In the genomic region with DNA sequence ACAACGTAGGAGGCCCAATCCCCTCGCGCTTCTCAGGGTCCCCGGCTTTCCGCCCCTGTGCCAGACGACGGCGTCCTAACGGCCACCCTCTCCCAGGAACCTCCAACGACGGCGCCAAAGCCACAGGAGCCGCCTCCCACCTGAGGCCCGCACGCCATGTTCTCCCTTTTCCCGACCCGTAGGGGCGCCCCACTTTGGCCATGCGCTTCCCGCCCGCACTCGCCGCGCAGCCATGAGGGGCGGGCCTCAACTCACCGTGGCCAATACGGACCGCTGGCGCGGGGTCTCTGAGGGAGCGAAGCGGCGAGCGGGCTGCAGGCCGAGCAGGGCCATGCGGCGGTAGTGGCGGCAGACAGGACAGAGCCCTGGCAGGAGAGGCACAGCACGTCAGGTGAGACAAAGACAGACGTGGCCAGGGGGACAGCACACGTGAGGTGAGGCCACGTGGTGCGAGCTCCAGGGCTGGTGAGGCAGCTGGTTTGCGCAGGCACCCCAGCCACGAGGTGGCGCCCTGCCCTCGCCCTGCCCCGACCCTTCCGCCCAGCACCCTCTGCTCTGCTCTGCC, we compare ENCODE assay signal across 23 cellular contexts.
DNase-seq lines count a peak whose midpoint lies in the region; ATAC-seq, FAIRE-seq and TF ChIP-seq lines count a peak whose summit lies in the region.
"Had no signal": no experiment of that assay in that cellular context is flagged by ENCODE, and none has a peak within 500 bp of the region (broad histone marks: within the 10 kb centered on the region; RNA-seq: fewer than 3 reads in every experiment).

No MANE protein-coding gene starts in this region.

- DNase-seq in GM03348 (ENCODE audit: low spot score) (peak; percentile 2), H9 (peak; percentile 30), H1 (ENCODE audit: low read depth in 1 of 2, low spot score in 2 of 2) (peak in 1 of 2 experiments; percentile 43), sciatic nerve (ENCODE audit: low spot score) (no peak), NCI-H1092 treated with DMSO at 0.1 percent for 48 hours (lab: John Stamatoyannopoulos, UW) (no peak), smooth muscle cell (lab: John Stamatoyannopoulos, UW; ENCODE audit: unreplicated experiment) (no peak)
- no peak for DNase-seq in activated naive CD4-positive, alpha-beta T cell treated with anti-CD3 and anti-CD28 coated beads, Interleukin-2, amount 50 U/mL, for 16 hours
- DNase-seq: activated CD4-positive, alpha-beta memory T cell treated with anti-CD3 and anti-CD28 coated beads, Interleukin-2, amount 10 ng/mL, durations not matched to agents 7 days and 5 days; activated T-cell treated with anti-CD3 and anti-CD28 coated beads, Interleukin-2, amount 50 U/mL, for 1 hour; Calu3; colonic mucosa; KBM-7; kidney glomerular epithelial cell; mesendoderm; natural killer cell; NCI-H2107; NCI-H524 treated with DMSO at 0.1 percent for 48 hours; stimulated activated CD4-positive, alpha-beta T cell treated with anti-CD3 and anti-CD28 coated beads, Interleukin-2, amount 100 ng/mL, for 48 hours; stimulated activated naive CD8-positive, alpha-beta T cell treated with anti-CD3 and anti-CD28 coated beads, Interleukin-15, amount 100 ng/mL, for 72 hours; trophoblast cell had no signal

- H3K9ac ChIP-seq in H9 (ENCODE audit: extremely low read depth, insufficient read length, low read length) (no peak overlapping the region), H1 (replicated peaks in 1 of 4; ENCODE audit: extremely low read depth in 1 of 4, low read depth in 3 of 4, low read length in 3 of 4) (no peak overlapping the region), smooth muscle cell (ENCODE audit: low read depth) (no peak overlapping the region)

- no peak overlapping the region for H4K8ac ChIP-seq in H9 (replicated peaks; ENCODE audit: insufficient read length, low read depth, low read length)
- H4K8ac ChIP-seq in H1 (ENCODE audit: extremely low read depth, insufficient read depth, low read length), result no peak overlapping the region

- POLR2A ChIA-PET in H1 (lab: Charles Lee; ENCODE audit: partially characterized antibody), result no interaction called here

- no peak for TF ChIP-seq EP300 in H1 (IDR thresholded peaks at IDR 0.05; ENCODE audit: borderline replicate concordance in 1 of 2, low read depth in 2 of 2, low read length in 2 of 2)

- TF ChIP-seq RAD21 in H1 (IDR thresholded peaks at IDR 0.05 in 1 of 2, conservative IDR thresholded peaks at IDR 0.05 in 1 of 2; ENCODE audit: low read depth in 2 of 2, low read length in 2 of 2), result peak; percentile 30 to 44; a peak in 3 of 4 replicates

- no peaks in the 10 kb centered on the region for H3K4me1 Mint-ChIP-seq in H9
- H3K4me1 Mint-ChIP-seq: activated CD4-positive, alpha-beta memory T cell treated with anti-CD3 and anti-CD28 coated beads, Interleukin-2, amount 10 ng/mL, durations not matched to agents 7 days and 5 days; B cell; natural killer cell; stimulated activated naive CD8-positive, alpha-beta T cell treated with anti-CD3 and anti-CD28 coated beads, Interleukin-15, amount 100 ng/mL, for 72 hours had no signal

- no peaks in the 10 kb centered on the region for H3F3A ChIP-seq in smooth muscle cell (ENCODE audit: low read depth)

- peaks cover 4% of the 10 kb centered on the region in 2 experiments; a peak in 3 of 5 replicates for H3K9me3 Mint-ChIP-seq in H9

- no peak overlapping the region for H2BK20ac ChIP-seq in H9 (ENCODE audit: low read depth, low read length, poor library complexity, severe bottlenecking)
- no peak overlapping the region for H2BK20ac ChIP-seq in H1 (ENCODE audit: low read length)

- H3K36me3 ChIP-seq in H1 (ENCODE audit: control insufficient read depth in 2 of 4, insufficient read depth in 4 of 4, low read length in 3 of 4) (no peaks in the 10 kb centered on the region), smooth muscle cell (ENCODE audit: low read depth) (no peaks in the 10 kb centered on the region)
- H3K36me3 ChIP-seq: colonic mucosa, pancreas had no signal

- H2AK5ac ChIP-seq in H9 (ENCODE audit: insufficient read length, low read length) (no peak overlapping the region), H1 (ENCODE audit: low read depth, low read length) (no peak overlapping the region)

- no peaks in the 10 kb centered on the region for H3K27me3 Mint-ChIP-seq in H9 (ENCODE audit: low read depth)
- H3K27me3 Mint-ChIP-seq: activated CD4-positive, alpha-beta memory T cell treated with anti-CD3 and anti-CD28 coated beads, Interleukin-2, amount 10 ng/mL, durations not matched to agents 7 days and 5 days; B cell; stimulated activated naive CD8-positive, alpha-beta T cell treated with anti-CD3 and anti-CD28 coated beads, Interleukin-15, amount 100 ng/mL, for 72 hours had no signal

- H3K4me2 ChIP-seq in H9 (ENCODE audit: insufficient read depth, insufficient read length, low read length) (no peak overlapping the region), H1 (ENCODE audit: insufficient read depth in 1 of 2, low read depth in 2 of 2, low read length in 2 of 2) (no peak overlapping the region), smooth muscle cell (no peak overlapping the region)

- intact Hi-C loops in sciatic nerve (cut with DNase I), result no loop called here

- H2BK15ac ChIP-seq in H9 (ENCODE audit: low read depth, low read length), result no peak overlapping the region
- no peak overlapping the region for H2BK15ac ChIP-seq in H1 (ENCODE audit: low read length)

- H4K91ac ChIP-seq in H9 (ENCODE audit: insufficient read length, low read depth, low read length) (no peak overlapping the region), H1 (replicated peaks; ENCODE audit: insufficient read length, low read length) (no peak overlapping the region)

- TF ChIP-seq CTCF in H9 (conservative IDR thresholded peaks at IDR 0.05), result peak; percentile 36; the same call in 1 of the 3 replicates
- peak in 2 of 3 experiments; percentile 26 to 47; a peak in 2 of 4 replicates for TF ChIP-seq CTCF in H1 (IDR thresholded peaks at IDR 0.05; ENCODE audit: control extremely low read depth in 1 of 3, insufficient read depth in 1 of 3, low read depth in 1 of 3, low read length in 3 of 3)
- TF ChIP-seq CTCF in smooth muscle cell (IDR thresholded peaks at IDR 0.05; ENCODE audit: borderline replicate concordance, insufficient read depth, poor library complexity, severe bottlenecking), result no peak

- H3K14ac ChIP-seq in H9 (ENCODE audit: insufficient read depth, low read length) (no peak overlapping the region), H1 (ENCODE audit: insufficient read length) (no peak overlapping the region)

- H3K4me1 ChIP-seq in H9 (ENCODE audit: insufficient read depth, low read length) (no peaks in the 10 kb centered on the region), H1 (replicated peaks in 1 of 4; ENCODE audit: control insufficient read depth in 3 of 4, insufficient read depth in 4 of 4, low read length in 3 of 4) (no peaks in the 10 kb centered on the region), smooth muscle cell (ENCODE audit: low read depth) (no peaks in the 10 kb centered on the region)
- H3K4me1 ChIP-seq: colonic mucosa, pancreas had no signal

- peaks cover 0 to 5% (median 2%) of the 10 kb centered on the region in 3 experiments; a peak in 4 of 7 replicates for H3K36me3 Mint-ChIP-seq in H9 (ENCODE audit: insufficient read depth in 1 of 3, low read depth in 3 of 3)

- H3K27ac Mint-ChIP-seq in H9, result no peak overlapping the region
- H3K27ac Mint-ChIP-seq: activated CD4-positive, alpha-beta memory T cell treated with anti-CD3 and anti-CD28 coated beads, Interleukin-2, amount 10 ng/mL, durations not matched to agents 7 days and 5 days; activated naive CD4-positive, alpha-beta T cell treated with anti-CD3 and anti-CD28 coated beads, Interleukin-2, amount 50 U/mL, for 72 hours; B cell; natural killer cell; stimulated activated naive CD8-positive, alpha-beta T cell treated with anti-CD3 and anti-CD28 coated beads, Interleukin-15, amount 100 ng/mL, for 72 hours had no signal

- H3K4me3 ChIP-seq in H1 (ENCODE audit: extremely low read depth in 1 of 4, insufficient read depth in 2 of 4, low read depth in 3 of 4, low read length in 4 of 4), result no peak overlapping the region
- H3K4me3 ChIP-seq in smooth muscle cell, result no peak overlapping the region
- H3K4me3 ChIP-seq: colonic mucosa, pancreas had no signal

- peak; percentile 26 for ATAC-seq in sciatic nerve
- ATAC-seq: activated naive CD4-positive, alpha-beta T cell treated with anti-CD3 and anti-CD28 coated beads, Interleukin-2, amount 50 U/mL, for 72 hours; natural killer cell; pancreas; stimulated activated naive CD8-positive, alpha-beta T cell treated with anti-CD3 and anti-CD28 coated beads, Interleukin-15, amount 100 ng/mL, for 72 hours had no signal

- H3K79me2 ChIP-seq in H9 (ENCODE audit: insufficient read depth, low read length) (no peaks in the 10 kb centered on the region), H1 (ENCODE audit: control insufficient read depth in 1 of 2, insufficient read depth in 2 of 2, low read length in 2 of 2) (no peaks in the 10 kb centered on the region), smooth muscle cell (ENCODE audit: low read depth) (no peaks in the 10 kb centered on the region)

- TF ChIP-seq POLR2A in H1 (IDR thresholded peaks at IDR 0.05; ENCODE audit: control extremely low read depth in 1 of 2, low read depth in 2 of 2, low read length in 2 of 2), result no peak

- no CpG with 5 or more reads among the region's 49 CpGs for WGBS in H9 (ENCODE audit: extremely low coverage, insufficient read length, low lambda C conversion rate)
- WGBS in H1 (ENCODE audit: extremely low coverage in 1 of 2, insufficient coverage in 1 of 2, insufficient read length in 1 of 2, insufficient replicate concordance in 2 of 2, low coverage in 1 of 2, low lambda C conversion rate in 2 of 2, missing lambda C conversion rate in 1 of 2), 2 experiments, result 97% methylated on average over 36 of the region's 49 CpGs; no CpG with 5 or more reads in 1 of the 2 experiments
- WGBS in smooth muscle cell (ENCODE audit: low lambda C conversion rate), result 95% methylated on average over 41 of the region's 49 CpGs

- H3K23me2 ChIP-seq in H9 (ENCODE audit: insufficient read length, low read depth, low read length, poor library complexity, severe bottlenecking) (no peaks in the 10 kb centered on the region), H1 (ENCODE audit: low read depth, low read length) (no peaks in the 10 kb centered on the region)

- no peak overlapping the region for H3K4ac ChIP-seq in H9 (ENCODE audit: low read depth, low read length)
- no peak overlapping the region for H3K4ac ChIP-seq in H1 (replicated peaks; ENCODE audit: insufficient read length, low read depth, low read length)

- H2AFZ ChIP-seq in H9 (ENCODE audit: low read length) (no peak overlapping the region), H1 (ENCODE audit: low read length) (no peak overlapping the region), smooth muscle cell (ENCODE audit: low read depth) (no peak overlapping the region)

- FAIRE-seq in H1 (lab: Jason Lieb, UNC), result no peak
- FAIRE-seq: pancreas had no signal

- H3K27me3 ChIP-seq in H9 (ENCODE audit: insufficient read depth, low read length) (no peaks in the 10 kb centered on the region), H1 (replicated peaks in 1 of 4; ENCODE audit: control insufficient read depth in 3 of 4, extremely low read depth in 1 of 4, insufficient read depth in 3 of 4, low read length in 3 of 4) (no peaks in the 10 kb centered on the region), smooth muscle cell (ENCODE audit: low read depth) (no peaks in the 10 kb centered on the region)
- H3K27me3 ChIP-seq: colonic mucosa, pancreas had no signal

- no peaks in the 10 kb centered on the region for H3K9me3 ChIP-seq in H9 (ENCODE audit: control insufficient read depth, low read depth, low read length)
- H3K9me3 ChIP-seq in H1 (ENCODE audit: insufficient read depth in 2 of 2, low read depth in 1 of 2, low read length in 1 of 2), result peaks cover 0 to 6% of the 10 kb centered on the region in 2 experiments; a peak in 2 of 4 replicates
- H3K9me3 ChIP-seq in smooth muscle cell (replicated peaks; ENCODE audit: low read depth), result no peaks in the 10 kb centered on the region
- H3K9me3 ChIP-seq: colonic mucosa, pancreas had no signal

- H3T11ph ChIP-seq in H9 (ENCODE audit: low read length), result no peak overlapping the region

- no peak overlapping the region for H3K18ac ChIP-seq in H9 (ENCODE audit: insufficient read length, low read depth, low read length)
- H3K18ac ChIP-seq in H1 (ENCODE audit: extremely low read depth, low read length), result no peak overlapping the region

- H3K4me3 Mint-ChIP-seq in H9, result no peak overlapping the region
- H3K4me3 Mint-ChIP-seq: activated CD4-positive, alpha-beta memory T cell treated with anti-CD3 and anti-CD28 coated beads, Interleukin-2, amount 10 ng/mL, durations not matched to agents 7 days and 5 days; B cell; natural killer cell; stimulated activated naive CD8-positive, alpha-beta T cell treated with anti-CD3 and anti-CD28 coated beads, Interleukin-15, amount 100 ng/mL, for 72 hours had no signal

- H4K20me1 ChIP-seq in H9 (ENCODE audit: control insufficient read depth, insufficient read depth, insufficient read length), result no peaks in the 10 kb centered on the region
- no peaks in the 10 kb centered on the region for H4K20me1 ChIP-seq in H1 (replicated peaks in 1 of 2; ENCODE audit: control insufficient read depth in 1 of 2, insufficient read depth in 2 of 2, low read length in 2 of 2)
- no peaks in the 10 kb centered on the region for H4K20me1 ChIP-seq in smooth muscle cell (ENCODE audit: low read depth)

- H3K79me1 ChIP-seq in H9 (ENCODE audit: insufficient read depth, low read depth, low read length, poor library complexity, severe bottlenecking) (no peaks in the 10 kb centered on the region), H1 (ENCODE audit: low read depth, low read length) (no peaks in the 10 kb centered on the region)

- CTCF ChIA-PET in H1 (lab: Charles Lee; ENCODE audit: partially characterized antibody), result interaction anchor here (0.6 kb wide), 1 partner anchor 27 kb away, joined by 3 read pairs; no protein-coding TSS in a partner anchor

- H3K23ac ChIP-seq in H9 (ENCODE audit: insufficient read length, low read depth, low read length) (no peak overlapping the region), H1 (ENCODE audit: insufficient read length) (no peak overlapping the region)

- no peak overlapping the region for H2BK5ac ChIP-seq in H9 (ENCODE audit: insufficient read length, low read length)
- H2BK5ac ChIP-seq in H1 (ENCODE audit: low read depth, low read length), result no peak overlapping the region

- H3K27ac ChIP-seq in H9 (ENCODE audit: insufficient read length, low read depth, low read length), result no peak overlapping the region
- H3K27ac ChIP-seq in H1 (ENCODE audit: low read depth, low read length), result no peak overlapping the region
- no peak overlapping the region for H3K27ac ChIP-seq in smooth muscle cell (ENCODE audit: low read depth)
- H3K27ac ChIP-seq: colonic mucosa, pancreas had no signal

- H4K5ac ChIP-seq in H9 (ENCODE audit: insufficient read length, low read depth, low read length) (no peak overlapping the region), H1 (ENCODE audit: insufficient read length, low read depth, low read length) (no peak overlapping the region)

- no peak overlapping the region for H3K56ac ChIP-seq in H9 (ENCODE audit: insufficient read length, low read depth, low read length)
- H3K56ac ChIP-seq in H1 (replicated peaks; ENCODE audit: insufficient read length, low read depth, low read length), result no peak overlapping the region

- no peak overlapping the region for H2BK120ac ChIP-seq in H9 (ENCODE audit: low read depth, low read length, poor library complexity, severe bottlenecking)
- no peak overlapping the region for H2BK120ac ChIP-seq in H1 (replicated peaks; ENCODE audit: low read depth, low read length)

- H2BK12ac ChIP-seq in H9 (ENCODE audit: insufficient read length, low read depth, low read length), result no peak overlapping the region
- H2BK12ac ChIP-seq in H1 (ENCODE audit: low read depth, low read length), result no peak overlapping the region

Comparison
In these comparisons a context has a peak if more than half of its experiments do, and no peak if none do; other contexts are left out.
1. DNase-seq: peak in GM03348 (single experiment) and H9 (single experiment); none in sciatic nerve (single experiment), activated naive CD4-positive, alpha-beta T cell treated with anti-CD3 and anti-CD28 coated beads, Interleukin-2, amount 50 U/mL, for 16 hours (single experiment), NCI-H1092 treated with DMSO at 0.1 percent for 48 hours (single experiment) and smooth muscle cell (single experiment).